ENCODE assay signal across 2 cellular contexts in the genomic region with DNA sequence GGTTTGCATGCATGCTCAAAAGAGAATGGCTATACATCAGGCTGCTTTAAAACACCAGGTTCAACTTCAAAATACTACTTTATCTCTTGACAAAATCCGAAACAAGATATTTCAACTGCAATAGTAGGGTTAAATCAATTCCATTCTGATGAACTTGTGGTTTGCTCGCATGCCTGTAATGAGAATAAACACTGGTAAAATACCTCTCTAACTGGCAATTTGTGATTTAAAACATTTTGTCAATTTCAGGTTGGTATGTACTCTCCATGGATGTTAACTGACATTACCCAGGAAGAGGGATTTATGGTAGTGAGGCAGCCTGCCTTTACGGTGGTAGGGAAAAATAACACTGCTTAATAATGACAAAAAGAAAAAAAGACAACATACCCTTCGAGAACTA.
TF ChIP-seq lines count a peak whose summit lies in the region.

No MANE protein-coding gene starts in this region.

TF ChIP-seq in GM23338, 12 proteins besides CTCF, POLR2A, EP300 and RAD21 (continued from another document):
- no peak for TF ChIP-seq CREB1 (CRISPR knock-in tag; IDR thresholded peaks at IDR 0.05; ENCODE audit: low read depth)
- TF ChIP-seq, protein P1, sequence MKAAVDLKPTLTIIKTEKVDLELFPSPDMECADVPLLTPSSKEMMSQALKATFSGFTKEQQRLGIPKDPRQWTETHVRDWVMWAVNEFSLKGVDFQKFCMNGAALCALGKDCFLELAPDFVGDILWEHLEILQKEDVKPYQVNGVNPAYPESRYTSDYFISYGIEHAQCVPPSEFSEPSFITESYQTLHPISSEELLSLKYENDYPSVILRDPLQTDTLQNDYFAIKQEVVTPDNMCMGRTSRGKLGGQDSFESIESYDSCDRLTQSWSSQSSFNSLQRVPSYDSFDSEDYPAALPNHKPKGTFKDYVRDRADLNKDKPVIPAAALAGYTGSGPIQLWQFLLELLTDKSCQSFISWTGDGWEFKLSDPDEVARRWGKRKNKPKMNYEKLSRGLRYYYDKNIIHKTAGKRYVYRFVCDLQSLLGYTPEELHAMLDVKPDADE (IDR thresholded peaks at IDR 0.05): no peak
- TF ChIP-seq NANOG (IDR thresholded peaks at IDR 0.05; ENCODE audit: borderline replicate concordance): no peak

TF ChIP-seq in WTC11, 78 proteins besides CTCF, POLR2A, EP300 and RAD21 (continued from another document):
- TF ChIP-seq, protein P2, sequence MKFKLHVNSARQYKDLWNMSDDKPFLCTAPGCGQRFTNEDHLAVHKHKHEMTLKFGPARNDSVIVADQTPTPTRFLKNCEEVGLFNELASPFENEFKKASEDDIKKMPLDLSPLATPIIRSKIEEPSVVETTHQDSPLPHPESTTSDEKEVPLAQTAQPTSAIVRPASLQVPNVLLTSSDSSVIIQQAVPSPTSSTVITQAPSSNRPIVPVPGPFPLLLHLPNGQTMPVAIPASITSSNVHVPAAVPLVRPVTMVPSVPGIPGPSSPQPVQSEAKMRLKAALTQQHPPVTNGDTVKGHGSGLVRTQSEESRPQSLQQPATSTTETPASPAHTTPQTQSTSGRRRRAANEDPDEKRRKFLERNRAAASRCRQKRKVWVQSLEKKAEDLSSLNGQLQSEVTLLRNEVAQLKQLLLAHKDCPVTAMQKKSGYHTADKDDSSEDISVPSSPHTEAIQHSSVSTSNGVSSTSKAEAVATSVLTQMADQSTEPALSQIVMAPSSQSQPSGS (CRISPR knock-in tag; IDR thresholded peaks at IDR 0.05; ENCODE audit: borderline replicate concordance, low read depth): no peak
- no peak for TF ChIP-seq KAT7 (CRISPR knock-in tag; IDR thresholded peaks at IDR 0.05; ENCODE audit: borderline replicate concordance)
- TF ChIP-seq, protein P3, sequence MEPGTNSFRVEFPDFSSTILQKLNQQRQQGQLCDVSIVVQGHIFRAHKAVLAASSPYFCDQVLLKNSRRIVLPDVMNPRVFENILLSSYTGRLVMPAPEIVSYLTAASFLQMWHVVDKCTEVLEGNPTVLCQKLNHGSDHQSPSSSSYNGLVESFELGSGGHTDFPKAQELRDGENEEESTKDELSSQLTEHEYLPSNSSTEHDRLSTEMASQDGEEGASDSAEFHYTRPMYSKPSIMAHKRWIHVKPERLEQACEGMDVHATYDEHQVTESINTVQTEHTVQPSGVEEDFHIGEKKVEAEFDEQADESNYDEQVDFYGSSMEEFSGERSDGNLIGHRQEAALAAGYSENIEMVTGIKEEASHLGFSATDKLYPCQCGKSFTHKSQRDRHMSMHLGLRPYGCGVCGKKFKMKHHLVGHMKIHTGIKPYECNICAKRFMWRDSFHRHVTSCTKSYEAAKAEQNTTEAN (CRISPR knock-in tag; IDR thresholded peaks at IDR 0.05): no peak
- TF ChIP-seq TCF7 (CRISPR knock-in tag; IDR thresholded peaks at IDR 0.05; ENCODE audit: low read depth): no peak
- TF ChIP-seq MYBL2 (CRISPR knock-in tag; IDR thresholded peaks at IDR 0.05): no peak
